In genomic region chr12:120902846-120903381, GRCh38 we compare ENCODE assay signal across 8 cellular contexts. TPM values are rescaled to one million over a fixed set of nuclear protein-coding genes. Genes with fewer than 3 reads are reported as not detected.
DNase-seq lines count a peak whose midpoint lies in the region; ATAC-seq and TF ChIP-seq lines count a peak whose summit lies in the region.

No MANE protein-coding gene starts in this region.

- H3K36me3 Mint-ChIP-seq in CD14-positive monocyte (peaks cover 5 to 13% of the 10 kb centered on the region in 2 donors), nephron progenitor cell (ENCODE audit: low read depth) (peaks cover 39% of the 10 kb centered on the region)

- H3K27ac Mint-ChIP-seq in CD14-positive monocyte, result peak overlapping the region; percentile 88 to 97 (median 93)
- peak overlapping the region; percentile 0 for H3K27ac Mint-ChIP-seq in nephron progenitor cell

- H3K4me3 ChIP-seq in MG63 (peak overlapping the region; percentile 71), dorsolateral prefrontal cortex (peak overlapping the region; percentile 60 to 97 (median 89))

- TF ChIP-seq CTCF in CD14-positive monocyte (IDR thresholded peaks at IDR 0.05), result no peak
- TF ChIP-seq CTCF in dorsolateral prefrontal cortex (IDR thresholded peaks at IDR 0.05 in 54 of 56, conservative IDR thresholded peaks at IDR 0.05 in 2 of 56; ENCODE audit: low read depth in 1 of 56, partially characterized antibody in 56 of 56), result no peak
- TF ChIP-seq CTCF in nephron progenitor cell (IDR thresholded peaks at IDR 0.05), result no peak

- H3K4me3 Mint-ChIP-seq in CD14-positive monocyte (peak overlapping the region; percentile 100), nephron progenitor cell (peak overlapping the region; percentile 100)

- H3K27me3 Mint-ChIP-seq in CD14-positive monocyte (ENCODE audit: low read depth in 3 of 3) (peaks cover 0 to 2% (median 0%) of the 10 kb centered on the region in 3 donors), nephron progenitor cell (ENCODE audit: low read depth, poor library complexity) (peaks cover 5% of the 10 kb centered on the region)

- DNase-seq in CD14-positive monocyte (ENCODE audit: low spot score) (no peak), MG63 (no peak), dorsolateral prefrontal cortex (no peak), nephron progenitor cell (peak; percentile 12), cerebellum (ENCODE audit: low spot score) (no peak), NCI-H1092 treated with DMSO at 0.1 percent for 48 hours (lab: John Stamatoyannopoulos, UW) (no peak), SW480 (ENCODE audit: low spot score) (no peak)

- H3K27me3 ChIP-seq in MG63 (no peaks in the 10 kb centered on the region), dorsolateral prefrontal cortex (no peaks in the 10 kb centered on the region)

- H3K4me1 Mint-ChIP-seq in CD14-positive monocyte (peaks cover 37% of the 10 kb centered on the region), nephron progenitor cell (peaks cover 27% of the 10 kb centered on the region)

- intact Hi-C loops in CD14-positive monocyte (cut with micrococcal nuclease) (loop anchor here (5.0 to 10.0 kb wide), 2 partner anchors 46 to 48 kb away; no protein-coding TSS in a partner anchor), dorsolateral prefrontal cortex (cut with DNase I) (loop anchor here (5.0 to 10.0 kb wide), 5 partner anchors 66 to 321 kb away; partner anchors contain the start of genes ACADS (in 1 of the 2) and POP5 (in 1 of the 2))

- ATAC-seq in GM21360 (IDR thresholded peaks at IDR 0.05; ENCODE audit: unreplicated experiment), result no peak

- H3K36me3 ChIP-seq in MG63, result 0 out of 2 replicates have a peak, but pooled peaks cover 3% of the 10 kb centered on the region

- H3K9me3 Mint-ChIP-seq in CD14-positive monocyte (peaks cover 0 to 3% (median 0%) of the 10 kb centered on the region in 7 donors), nephron progenitor cell (no peaks in the 10 kb centered on the region)

- no peaks in the 10 kb centered on the region for H3K9me3 ChIP-seq in MG63

- peak overlapping the region in 50 of 59 donors; percentile 14 to 98 (median 89) for H3K27ac ChIP-seq in dorsolateral prefrontal cortex

RNA-seq across cellular contexts. Expression of gene SPPL3, which starts 1.2 kb away (rescaled TPM):
- 10 to 100 TPM; 14.5 to 18.6 TPM for polyA plus RNA-seq in CD14-positive monocyte
- 6.2 and 13.1 TPM in 2 replicates for total RNA-seq in MG63 (2014; rRNA removed; shearing (Covaris generic); ENCODE audit: low replicate concordance)
- total RNA-seq in dorsolateral prefrontal cortex, result 100 to 1,000 TPM in 1 of 120 experiments, 10 to 100 TPM in 119; 50.6 to 111 (median 72.4) TPM
- 43.3 TPM for total RNA-seq in cerebellum
